ENCODE assay signal across 1 cellular context in the genomic region with DNA sequence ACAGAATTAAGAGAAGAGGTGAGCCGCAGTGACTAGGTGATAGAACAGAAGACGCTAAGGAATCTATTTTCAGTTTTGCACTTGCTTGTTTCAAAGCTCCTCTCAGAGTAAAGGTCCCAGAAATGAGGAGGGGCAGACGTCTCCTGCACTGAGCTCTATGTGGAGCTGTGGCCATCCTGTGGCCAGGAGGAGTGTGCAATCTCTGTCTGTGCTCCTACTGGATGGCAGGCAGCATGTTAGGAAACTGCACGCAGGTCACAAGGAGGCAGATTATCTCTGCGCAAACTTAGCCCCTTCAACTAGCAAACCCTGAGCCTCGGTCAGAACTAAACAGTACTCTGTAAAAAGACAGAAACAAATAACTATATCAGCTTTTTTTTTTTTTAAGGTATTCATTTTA.
TF ChIP-seq lines count a peak whose summit lies in the region.

No MANE protein-coding gene starts in this region.

TF ChIP-seq in GM23338, 12 proteins besides CTCF, POLR2A, EP300 and RAD21:
- TF ChIP-seq, protein P1, sequence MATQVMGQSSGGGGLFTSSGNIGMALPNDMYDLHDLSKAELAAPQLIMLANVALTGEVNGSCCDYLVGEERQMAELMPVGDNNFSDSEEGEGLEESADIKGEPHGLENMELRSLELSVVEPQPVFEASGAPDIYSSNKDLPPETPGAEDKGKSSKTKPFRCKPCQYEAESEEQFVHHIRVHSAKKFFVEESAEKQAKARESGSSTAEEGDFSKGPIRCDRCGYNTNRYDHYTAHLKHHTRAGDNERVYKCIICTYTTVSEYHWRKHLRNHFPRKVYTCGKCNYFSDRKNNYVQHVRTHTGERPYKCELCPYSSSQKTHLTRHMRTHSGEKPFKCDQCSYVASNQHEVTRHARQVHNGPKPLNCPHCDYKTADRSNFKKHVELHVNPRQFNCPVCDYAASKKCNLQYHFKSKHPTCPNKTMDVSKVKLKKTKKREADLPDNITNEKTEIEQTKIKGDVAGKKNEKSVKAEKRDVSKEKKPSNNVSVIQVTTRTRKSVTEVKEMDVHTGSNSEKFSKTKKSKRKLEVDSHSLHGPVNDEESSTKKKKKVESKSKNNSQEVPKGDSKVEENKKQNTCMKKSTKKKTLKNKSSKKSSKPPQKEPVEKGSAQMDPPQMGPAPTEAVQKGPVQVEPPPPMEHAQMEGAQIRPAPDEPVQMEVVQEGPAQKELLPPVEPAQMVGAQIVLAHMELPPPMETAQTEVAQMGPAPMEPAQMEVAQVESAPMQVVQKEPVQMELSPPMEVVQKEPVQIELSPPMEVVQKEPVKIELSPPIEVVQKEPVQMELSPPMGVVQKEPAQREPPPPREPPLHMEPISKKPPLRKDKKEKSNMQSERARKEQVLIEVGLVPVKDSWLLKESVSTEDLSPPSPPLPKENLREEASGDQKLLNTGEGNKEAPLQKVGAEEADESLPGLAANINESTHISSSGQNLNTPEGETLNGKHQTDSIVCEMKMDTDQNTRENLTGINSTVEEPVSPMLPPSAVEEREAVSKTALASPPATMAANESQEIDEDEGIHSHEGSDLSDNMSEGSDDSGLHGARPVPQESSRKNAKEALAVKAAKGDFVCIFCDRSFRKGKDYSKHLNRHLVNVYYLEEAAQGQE (IDR thresholded peaks at IDR 0.05; ENCODE audit: unreplicated experiment) = no peak
- TF ChIP-seq CREB1 (CRISPR knock-in tag; IDR thresholded peaks at IDR 0.05; ENCODE audit: low read depth) (no peak), STAT1 (IDR thresholded peaks at IDR 0.05; ENCODE audit: unreplicated experiment) (no peak), EZH2phosphoT487 (IDR thresholded peaks at IDR 0.05; ENCODE audit: unreplicated experiment) (no peak), ZNF331 (CRISPR knock-in tag; IDR thresholded peaks at IDR 0.05; ENCODE audit: low read depth) (no peak), POLR2AphosphoS5 (IDR thresholded peaks at IDR 0.05; ENCODE audit: low read depth) (no peak), ZNF114 (CRISPR knock-in tag; IDR thresholded peaks at IDR 0.05) (no peak), NANOG (IDR thresholded peaks at IDR 0.05; ENCODE audit: borderline replicate concordance) (no peak), JUNB (IDR thresholded peaks at IDR 0.05; ENCODE audit: unreplicated experiment) (no peak), EZH2 (IDR thresholded peaks at IDR 0.05; ENCODE audit: low read depth, unreplicated experiment) (no peak)
- TF ChIP-seq, protein P2, sequence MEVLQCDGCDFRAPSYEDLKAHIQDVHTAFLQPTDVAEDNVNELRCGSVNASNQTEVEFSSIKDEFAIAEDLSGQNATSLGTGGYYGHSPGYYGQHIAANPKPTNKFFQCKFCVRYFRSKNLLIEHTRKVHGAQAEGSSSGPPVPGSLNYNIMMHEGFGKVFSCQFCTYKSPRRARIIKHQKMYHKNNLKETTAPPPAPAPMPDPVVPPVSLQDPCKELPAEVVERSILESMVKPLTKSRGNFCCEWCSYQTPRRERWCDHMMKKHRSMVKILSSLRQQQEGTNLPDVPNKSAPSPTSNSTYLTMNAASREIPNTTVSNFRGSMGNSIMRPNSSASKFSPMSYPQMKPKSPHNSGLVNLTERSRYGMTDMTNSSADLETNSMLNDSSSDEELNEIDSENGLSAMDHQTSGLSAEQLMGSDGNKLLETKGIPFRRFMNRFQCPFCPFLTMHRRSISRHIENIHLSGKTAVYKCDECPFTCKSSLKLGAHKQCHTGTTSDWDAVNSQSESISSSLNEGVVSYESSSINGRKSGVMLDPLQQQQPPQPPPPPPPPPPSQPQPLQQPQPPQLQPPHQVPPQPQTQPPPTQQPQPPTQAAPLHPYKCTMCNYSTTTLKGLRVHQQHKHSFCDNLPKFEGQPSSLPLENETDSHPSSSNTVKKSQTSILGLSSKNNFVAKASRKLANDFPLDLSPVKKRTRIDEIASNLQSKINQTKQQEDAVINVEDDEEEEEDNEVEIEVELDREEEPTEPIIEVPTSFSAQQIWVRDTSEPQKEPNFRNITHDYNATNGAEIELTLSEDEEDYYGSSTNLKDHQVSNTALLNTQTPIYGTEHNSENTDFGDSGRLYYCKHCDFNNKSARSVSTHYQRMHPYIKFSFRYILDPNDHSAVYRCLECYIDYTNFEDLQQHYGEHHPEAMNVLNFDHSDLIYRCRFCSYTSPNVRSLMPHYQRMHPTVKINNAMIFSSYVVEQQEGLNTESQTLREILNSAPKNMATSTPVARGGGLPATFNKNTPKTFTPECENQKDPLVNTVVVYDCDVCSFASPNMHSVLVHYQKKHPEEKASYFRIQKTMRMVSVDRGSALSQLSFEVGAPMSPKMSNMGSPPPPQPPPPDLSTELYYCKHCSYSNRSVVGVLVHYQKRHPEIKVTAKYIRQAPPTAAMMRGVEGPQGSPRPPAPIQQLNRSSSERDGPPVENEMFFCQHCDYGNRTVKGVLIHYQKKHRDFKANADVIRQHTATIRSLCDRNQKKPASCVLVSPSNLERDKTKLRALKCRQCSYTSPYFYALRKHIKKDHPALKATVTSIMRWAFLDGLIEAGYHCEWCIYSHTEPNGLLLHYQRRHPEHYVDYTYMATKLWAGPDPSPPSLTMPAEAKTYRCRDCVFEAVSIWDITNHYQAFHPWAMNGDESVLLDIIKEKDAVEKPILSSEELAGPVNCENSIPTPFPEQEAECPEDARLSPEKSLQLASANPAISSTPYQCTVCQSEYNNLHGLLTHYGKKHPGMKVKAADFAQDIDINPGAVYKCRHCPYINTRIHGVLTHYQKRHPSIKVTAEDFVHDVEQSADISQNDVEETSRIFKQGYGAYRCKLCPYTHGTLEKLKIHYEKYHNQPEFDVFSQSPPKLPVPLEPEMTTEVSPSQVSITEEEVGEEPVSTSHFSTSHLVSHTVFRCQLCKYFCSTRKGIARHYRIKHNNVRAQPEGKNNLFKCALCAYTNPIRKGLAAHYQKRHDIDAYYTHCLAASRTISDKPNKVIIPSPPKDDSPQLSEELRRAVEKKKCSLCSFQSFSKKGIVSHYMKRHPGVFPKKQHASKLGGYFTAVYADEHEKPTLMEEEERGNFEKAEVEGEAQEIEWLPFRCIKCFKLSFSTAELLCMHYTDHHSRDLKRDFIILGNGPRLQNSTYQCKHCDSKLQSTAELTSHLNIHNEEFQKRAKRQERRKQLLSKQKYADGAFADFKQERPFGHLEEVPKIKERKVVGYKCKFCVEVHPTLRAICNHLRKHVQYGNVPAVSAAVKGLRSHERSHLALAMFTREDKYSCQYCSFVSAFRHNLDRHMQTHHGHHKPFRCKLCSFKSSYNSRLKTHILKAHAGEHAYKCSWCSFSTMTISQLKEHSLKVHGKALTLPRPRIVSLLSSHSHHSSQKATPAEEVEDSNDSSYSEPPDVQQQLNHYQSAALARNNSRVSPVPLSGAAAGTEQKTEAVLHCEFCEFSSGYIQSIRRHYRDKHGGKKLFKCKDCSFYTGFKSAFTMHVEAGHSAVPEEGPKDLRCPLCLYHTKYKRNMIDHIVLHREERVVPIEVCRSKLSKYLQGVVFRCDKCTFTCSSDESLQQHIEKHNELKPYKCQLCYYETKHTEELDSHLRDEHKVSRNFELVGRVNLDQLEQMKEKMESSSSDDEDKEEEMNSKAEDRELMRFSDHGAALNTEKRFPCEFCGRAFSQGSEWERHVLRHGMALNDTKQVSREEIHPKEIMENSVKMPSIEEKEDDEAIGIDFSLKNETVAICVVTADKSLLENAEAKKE (CRISPR knock-in tag; IDR thresholded peaks at IDR 0.05) = no peak
- TF ChIP-seq, protein P3, sequence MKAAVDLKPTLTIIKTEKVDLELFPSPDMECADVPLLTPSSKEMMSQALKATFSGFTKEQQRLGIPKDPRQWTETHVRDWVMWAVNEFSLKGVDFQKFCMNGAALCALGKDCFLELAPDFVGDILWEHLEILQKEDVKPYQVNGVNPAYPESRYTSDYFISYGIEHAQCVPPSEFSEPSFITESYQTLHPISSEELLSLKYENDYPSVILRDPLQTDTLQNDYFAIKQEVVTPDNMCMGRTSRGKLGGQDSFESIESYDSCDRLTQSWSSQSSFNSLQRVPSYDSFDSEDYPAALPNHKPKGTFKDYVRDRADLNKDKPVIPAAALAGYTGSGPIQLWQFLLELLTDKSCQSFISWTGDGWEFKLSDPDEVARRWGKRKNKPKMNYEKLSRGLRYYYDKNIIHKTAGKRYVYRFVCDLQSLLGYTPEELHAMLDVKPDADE (IDR thresholded peaks at IDR 0.05) = no peak
